In genomic region chr5:1315709-1316587, GRCh38 we compare ENCODE assay signal across 8 cellular contexts. TPM values are rescaled to one million over a fixed set of nuclear protein-coding genes. Genes with fewer than 3 reads are reported as not detected.
DNase-seq lines count a peak whose midpoint lies in the region; ATAC-seq and TF ChIP-seq lines count a peak whose summit lies in the region.

No MANE protein-coding gene starts in this region.

- H3K79me2 ChIP-seq in OCI-LY7 (ENCODE audit: insufficient read depth, low read depth, low read length): peaks cover 8% of the 10 kb centered on the region; the same call in 1 of the 2 replicates

- H3K4me1 Mint-ChIP-seq in activated naive CD8-positive, alpha-beta T cell (ENCODE audit: low read depth): peaks cover 60% of the 10 kb centered on the region
- peaks cover 10% of the 10 kb centered on the region for H3K4me1 Mint-ChIP-seq in type B pancreatic cell (ENCODE audit: unreplicated experiment)

- H3K9me3 Mint-ChIP-seq in activated naive CD8-positive, alpha-beta T cell (ENCODE audit: low read depth): no peaks in the 10 kb centered on the region
- H3K9me3 Mint-ChIP-seq in type B pancreatic cell: no peaks in the 10 kb centered on the region

- CTCF ChIA-PET in OCI-LY7 (lab: Charles Lee; ENCODE audit: unreplicated experiment): interaction anchor here (1.8 kb wide), 1 partner anchor 26 kb away, joined by 6 read pairs; no protein-coding TSS in a partner anchor

- peaks cover 73% of the 10 kb centered on the region for H3K4me1 ChIP-seq in OCI-LY7 (ENCODE audit: insufficient read depth, low read length, poor library complexity, severe bottlenecking)
- peaks cover 29% of the 10 kb centered on the region for H3K4me1 ChIP-seq in lower lobe of right lung

- H4K20me1 ChIP-seq in OCI-LY7 (ENCODE audit: insufficient read depth, low read length): no peaks in the 10 kb centered on the region

- intact Hi-C loops in OCI-LY7 (cut with micrococcal nuclease; ENCODE audit: unreplicated experiment) (loop anchor here (1.0 to 10.0 kb wide), 6 partner anchors 21 to 479 kb away; partner anchors contain the start of genes LPCAT1, MRPL36 and TERT), lower lobe of right lung (cut with DNase I) (no loop called here)

- H3K4me3 ChIP-seq in OCI-LY7 (ENCODE audit: low read depth, low read length, poor library complexity, severe bottlenecking) (peak overlapping the region; percentile 66), lower lobe of right lung (peak overlapping the region; percentile 42)

- H3K4me3 Mint-ChIP-seq in activated naive CD8-positive, alpha-beta T cell: peak overlapping the region; percentile 77
- H3K4me3 Mint-ChIP-seq in type B pancreatic cell: peak overlapping the region; percentile 36

- H3K27ac ChIP-seq in OCI-LY7 (ENCODE audit: low read depth, low read length, poor library complexity, severe bottlenecking) (peak overlapping the region; percentile 100), lower lobe of right lung (peak overlapping the region; percentile 61)

- H3K9me2 ChIP-seq in OCI-LY7 (ENCODE audit: insufficient read depth, low read length): no peaks in the 10 kb centered on the region

- peaks cover 10% of the 10 kb centered on the region for H3K9me3 ChIP-seq in OCI-LY7 (ENCODE audit: low read length)
- H3K9me3 ChIP-seq in lower lobe of right lung: no peaks in the 10 kb centered on the region

- no peaks in the 10 kb centered on the region for H3K36me3 Mint-ChIP-seq in activated naive CD8-positive, alpha-beta T cell
- H3K36me3 Mint-ChIP-seq in type B pancreatic cell: no peaks in the 10 kb centered on the region

- peak overlapping the region; percentile 75 for H3K27ac Mint-ChIP-seq in activated naive CD8-positive, alpha-beta T cell
- H3K27ac Mint-ChIP-seq in type B pancreatic cell: peak overlapping the region; percentile 58

- no peak for TF ChIP-seq CTCF in GM20000 (IDR thresholded peaks at IDR 0.05; ENCODE audit: extremely low read depth, missing control alignments)
- TF ChIP-seq CTCF in OCI-LY7 (conservative IDR thresholded peaks at IDR 0.05; ENCODE audit: low read length): no peak
- TF ChIP-seq CTCF in lower lobe of right lung (IDR thresholded peaks at IDR 0.05): no peak
- TF ChIP-seq CTCF in type B pancreatic cell (conservative IDR thresholded peaks at IDR 0.05): no peak

- ATAC-seq in HG03558 (IDR thresholded peaks at IDR 0.05; ENCODE audit: extremely low read depth, unreplicated experiment) (peak; percentile 26), lower lobe of right lung (peak; percentile 87 to 91)

- H3K27me3 ChIP-seq in lower lobe of right lung (ENCODE audit: low read depth): no peaks in the 10 kb centered on the region

- H2AFZ ChIP-seq in OCI-LY7 (ENCODE audit: low read length): no peak overlapping the region

- H3K36me3 ChIP-seq in OCI-LY7 (ENCODE audit: insufficient read depth, low read length) (peaks cover 52% of the 10 kb centered on the region), lower lobe of right lung (peaks cover 41% of the 10 kb centered on the region)

- peak overlapping the region; percentile 97 for H3K4me2 ChIP-seq in OCI-LY7 (ENCODE audit: low read length)

- POLR2A ChIA-PET in OCI-LY7 (lab: Charles Lee): interaction anchor here (0.6 to 8.1 kb wide), 6 partner anchors 13 to 65 kb away, joined by 3 to 78 read pairs (median 8); partner anchors contain the start of genes CLPTM1L and TERT

- H3K27me3 Mint-ChIP-seq in activated naive CD8-positive, alpha-beta T cell: no peaks in the 10 kb centered on the region
- no peaks in the 10 kb centered on the region for H3K27me3 Mint-ChIP-seq in type B pancreatic cell

- DNase-seq in DMS153 treated with DMSO at 0.1 percent for 48 hours (lab: John Stamatoyannopoulos, UW; ENCODE audit: unreplicated experiment): peak; percentile 99
- peak; percentile 87 for DNase-seq in GM20000 (ENCODE audit: low spot score)
- peak; percentile 99 for DNase-seq in OCI-LY7 (ENCODE audit: low spot score)
- DNase-seq in lower lobe of right lung: peak; percentile 81
- DNase-seq in type B pancreatic cell (ENCODE audit: extremely low spot score, unreplicated experiment): peak; percentile 58
- DNase-seq in midbrain (lab: John Stamatoyannopoulos, UW): no peak

- no TSS peak for BruUV-seq in OCI-LY7 (replicated peaks; lab: Mats Ljungman, UMichigan)

RNA-seq across cellular contexts. Expression of gene TERT, which starts 21.1 kb away (rescaled TPM):
- total RNA-seq in OCI-LY7 (2014; rRNA removed; shearing (Covaris generic)): 120 and 156 TPM in 2 replicates
- 173 and 198 TPM in 2 replicates for total RNA-seq in OCI-LY7 (2022)
- not detected for total RNA-seq in lower lobe of right lung
- 1.7 and 2.4 TPM in 2 replicates for total RNA-seq in type B pancreatic cell (ENCODE audit: low replicate concordance)

RNA-seq across cellular contexts. Expression of gene CLPTM1L, which starts 29.0 kb away (rescaled TPM):
- total RNA-seq in OCI-LY7 (2014; rRNA removed; shearing (Covaris generic)): 356 and 395 TPM in 2 replicates
- total RNA-seq in OCI-LY7 (2022) (395 and 396 TPM in 2 replicates), lower lobe of right lung (135 TPM), type B pancreatic cell (ENCODE audit: low replicate concordance) (84.8 and 90.1 TPM in 2 replicates)

Comparison
In these comparisons a context has a peak if more than half of its experiments do, and no peak if none do; other contexts are left out.
1. RNA of gene TERT, which starts 21.1 kb away (total RNA-seq): 120 to 198 TPM in OCI-LY7; 1.7 to 2.4 TPM in type B pancreatic cell and not detected in lower lobe of right lung (single experiment); every median in the first group is over 10 times any median in the second.